Comparison of ENCODE assay signal across 19 cellular contexts in the genomic region with DNA sequence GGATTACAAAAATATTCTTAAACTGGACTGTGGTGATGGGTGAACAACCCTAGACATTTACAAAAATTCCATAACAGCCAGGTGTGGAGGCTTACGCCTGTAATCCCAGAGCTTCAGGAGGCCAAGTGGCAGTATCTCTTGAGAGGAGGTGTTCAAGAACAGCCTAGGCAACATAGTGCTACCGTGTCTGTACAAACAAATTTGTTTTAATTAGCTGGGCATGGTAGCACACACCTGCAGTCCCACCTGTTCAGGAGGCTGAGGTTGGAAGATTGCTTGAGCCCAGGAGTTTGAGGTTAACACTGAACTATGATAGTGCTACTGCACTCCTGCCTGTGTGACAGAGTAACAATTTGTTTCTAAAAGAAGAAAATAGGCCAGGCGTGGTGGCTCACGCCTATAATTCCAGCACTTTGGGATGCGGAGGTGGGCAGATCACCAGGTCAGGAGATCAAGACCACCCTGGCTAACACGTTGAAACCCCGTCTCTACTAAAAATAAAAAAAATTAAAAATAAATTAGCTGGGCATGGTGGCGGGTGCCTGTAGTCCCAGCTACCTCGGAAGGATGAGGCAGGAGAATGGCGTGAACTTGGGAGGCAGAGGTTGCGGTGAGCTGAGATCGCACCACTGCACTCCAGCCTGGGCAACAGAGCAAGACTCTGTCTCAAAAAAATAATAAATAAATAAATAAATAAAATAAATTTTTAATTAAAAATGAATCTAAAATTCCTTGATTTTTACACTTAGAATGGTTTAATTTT.
"Had no signal": no experiment of that assay in that cellular context is flagged by ENCODE, and none has a peak within 500 bp of the region (broad histone marks: within the 10 kb centered on the region; RNA-seq: fewer than 3 reads in every experiment).

No MANE protein-coding gene starts in this region.

- H3K9me3 ChIP-seq: adrenal gland, left lung, transverse colon had no signal

- FAIRE-seq: small intestine had no signal

- DNase-seq: activated CD4-positive, CD25-positive, alpha-beta regulatory T cell treated with anti-CD3 and anti-CD28 coated beads, Interleukin-2, amount 50 U/mL, for 72 hours; activated CD8-positive, alpha-beta memory T cell treated with anti-CD3 and anti-CD28 coated beads, Interleukin-2, amount 10 ng/mL, durations not matched to agents 7 days and 5 days; activated naive CD4-positive, alpha-beta T cell treated with anti-CD3 and anti-CD28 coated beads, Interleukin-2, amount 50 U/mL, for 16 hours; activated T-cell treated with anti-CD3 and anti-CD28 coated beads, Interleukin-2, amount 50 U/mL, for 1 hour; adrenal gland; dorsolateral prefrontal cortex; islet precursor cell; mesenchymal stem cell; nephron progenitor cell; right cardiac atrium; small intestine; stimulated activated CD4-positive, alpha-beta T cell treated with anti-CD3 and anti-CD28 coated beads, Interleukin-4, amount 100 ng/mL, for 24 hours; stimulated activated naive CD4-positive, alpha-beta T cell treated with Interleukin-2 at 50 U/mL for 16 hours; substantia nigra; T-helper 9 cell; transverse colon had no signal

- ATAC-seq: activated CD8-positive, alpha-beta memory T cell treated with anti-CD3 and anti-CD28 coated beads, Interleukin-2, amount 10 ng/mL, durations not matched to agents 7 days and 5 days; left lung; right cardiac atrium had no signal

- H3K27me3 ChIP-seq: adrenal gland, dorsolateral prefrontal cortex, left lung, transverse colon had no signal

- H3K4me3 Mint-ChIP-seq: activated CD8-positive, alpha-beta memory T cell treated with anti-CD3 and anti-CD28 coated beads, Interleukin-2, amount 10 ng/mL, durations not matched to agents 7 days and 5 days; nephron progenitor cell had no signal

- H3K36me3 ChIP-seq: adrenal gland, left lung, transverse colon had no signal

- H3K4me3 ChIP-seq: adrenal gland, dorsolateral prefrontal cortex, left lung, transverse colon had no signal

- H3K27ac ChIP-seq: adrenal gland, dorsolateral prefrontal cortex, left lung, transverse colon had no signal

- H3K27me3 Mint-ChIP-seq: activated CD8-positive, alpha-beta memory T cell treated with anti-CD3 and anti-CD28 coated beads, Interleukin-2, amount 10 ng/mL, durations not matched to agents 7 days and 5 days; progenitor cell of endocrine pancreas had no signal

- H3K27ac Mint-ChIP-seq: activated CD8-positive, alpha-beta memory T cell treated with anti-CD3 and anti-CD28 coated beads, Interleukin-2, amount 10 ng/mL, durations not matched to agents 7 days and 5 days; activated T-helper 2 cell treated with anti-CD3 and anti-CD28 coated beads, Interferon-gamma antibody, Interleukin-2, Interleukin-4, amounts not matched to agents 10 μg/mL and 5 μg/mL and 100 μg/mL, durations not matched to agents 14 hours and 24 hours and 36 hours; nephron progenitor cell had no signal
